1 cellular context compared by ENCODE assay signal in genomic region chr1:1041873-1042272, GRCh38.
TF ChIP-seq lines count a peak whose summit lies in the region.

No MANE protein-coding gene starts in this region.

TF ChIP-seq in H1, 55 proteins besides CTCF, POLR2A, EP300 and RAD21:
- no peak for TF ChIP-seq GTF2F1 (IDR thresholded peaks at IDR 0.05; ENCODE audit: borderline replicate concordance, low read depth, low read length)
- no peak for TF ChIP-seq NANOG (IDR thresholded peaks at IDR 0.05; ENCODE audit: insufficient read depth, low read depth, low read length, poor library complexity, severe bottlenecking)
